ENCODE assay signal across 30 cellular contexts in genomic region chr7:155953501-155953778, GRCh38.
"Had no signal": no experiment of that assay in that cellular context is flagged by ENCODE, and none has a peak within 500 bp of the region (broad histone marks: within the 10 kb centered on the region; RNA-seq: fewer than 3 reads in every experiment).

No MANE protein-coding gene starts in this region.

- H3K27me3 Mint-ChIP-seq: type B pancreatic cell had no signal

- H3K4me3 ChIP-seq: dorsolateral prefrontal cortex, gastroesophageal sphincter, heart left ventricle, left lung, mucosa of descending colon, neural progenitor cell, prostate gland, right atrium auricular region, sigmoid colon, testis, tibial artery, uterus had no signal

- H3K9me3 ChIP-seq: gastroesophageal sphincter, heart left ventricle, left lung, mucosa of descending colon, prostate gland, right atrium auricular region, sigmoid colon, testis, tibial artery, uterus had no signal

- H3K36me3 ChIP-seq: gastroesophageal sphincter, heart left ventricle, left lung, neural progenitor cell, prostate gland, right atrium auricular region, sigmoid colon, tibial artery, uterus had no signal

- H3K36me3 Mint-ChIP-seq: mesothelial cell of epicardium; naive thymus-derived CD4-positive, alpha-beta T cell; neural progenitor cell; stimulated activated effector memory CD8-positive, alpha-beta T cell treated with anti-CD3 and anti-CD28 coated beads, Interleukin-12 subunit alpha, Interleukin-12 subunit beta, amount 100 ng/mL, for 72 hours; type B pancreatic cell had no signal

- DNase-seq: dorsolateral prefrontal cortex; effector CD4-positive, alpha-beta T cell; foreskin keratinocyte; heart left ventricle; hippocampal formation; left cardiac atrium; left lung; mesenchymal stem cell; naive thymus-derived CD4-positive, alpha-beta T cell; nucleus accumbens; stimulated activated CD4-positive, alpha-beta T cell treated with anti-CD3 and anti-CD28 coated beads, Interleukin-2, amount 100 ng/mL, for 24 hours; stimulated activated CD4-positive, alpha-beta T cell treated with anti-CD3 and anti-CD28 coated beads, Interleukin-4, amount 100 ng/mL, for 24 hours; stimulated activated naive CD4-positive, alpha-beta T cell treated with Interleukin-2 at 50 U/mL for 16 hours; substantia nigra; testis; tibial artery; uterus had no signal

- H3K27me3 ChIP-seq: foreskin keratinocyte, neural progenitor cell, right atrium auricular region, testis, uterus had no signal

- FAIRE-seq: islet of Langerhans had no signal

- H3K4me1 Mint-ChIP-seq: mesothelial cell of epicardium; naive thymus-derived CD4-positive, alpha-beta T cell; neural progenitor cell; stimulated activated effector memory CD8-positive, alpha-beta T cell treated with anti-CD3 and anti-CD28 coated beads, Interleukin-12 subunit alpha, Interleukin-12 subunit beta, amount 100 ng/mL, for 72 hours had no signal

- H3K9me3 Mint-ChIP-seq: mesothelial cell of epicardium; nephron; stimulated activated effector memory CD8-positive, alpha-beta T cell treated with anti-CD3 and anti-CD28 coated beads, Interleukin-12 subunit alpha, Interleukin-12 subunit beta, amount 100 ng/mL, for 72 hours; type B pancreatic cell had no signal

- H3K4me1 ChIP-seq: gastroesophageal sphincter, heart left ventricle, left lung, neural progenitor cell, prostate gland, right atrium auricular region, sigmoid colon, testis, tibial artery, uterus had no signal

- H3K4me2 ChIP-seq: neural progenitor cell had no signal

- H2AFZ ChIP-seq: neural progenitor cell had no signal

- H3K4me3 Mint-ChIP-seq: mesothelial cell of epicardium; naive thymus-derived CD4-positive, alpha-beta T cell; nephron; neural progenitor cell; stimulated activated effector memory CD8-positive, alpha-beta T cell treated with anti-CD3 and anti-CD28 coated beads, Interleukin-12 subunit alpha, Interleukin-12 subunit beta, amount 100 ng/mL, for 72 hours; type B pancreatic cell had no signal

- H3K9ac ChIP-seq: neural progenitor cell had no signal

- H3K27ac Mint-ChIP-seq: mesothelial cell of epicardium; naive thymus-derived CD4-positive, alpha-beta T cell; nephron; neural progenitor cell; stimulated activated effector memory CD8-positive, alpha-beta T cell treated with anti-CD3 and anti-CD28 coated beads, Interleukin-12 subunit alpha, Interleukin-12 subunit beta, amount 100 ng/mL, for 72 hours had no signal

- ATAC-seq: esophagus mucosa; foreskin keratinocyte; gastroesophageal sphincter; heart left ventricle; left cardiac atrium; naive thymus-derived CD4-positive, alpha-beta T cell; stimulated activated effector memory CD8-positive, alpha-beta T cell treated with anti-CD3 and anti-CD28 coated beads, Interleukin-12 subunit alpha, Interleukin-12 subunit beta, amount 100 ng/mL, for 72 hours had no signal

- H3K27ac ChIP-seq: dorsolateral prefrontal cortex, epithelial cell of prostate, foreskin keratinocyte, gastroesophageal sphincter, heart left ventricle, left lung, neural progenitor cell, prostate gland, right atrium auricular region, sigmoid colon, testis, tibial artery, uterus had no signal
